Comparison of ENCODE assay signal across 20 cellular contexts in genomic region chr6:83062225-83062624, GRCh38. TPM values are rescaled to one million over a fixed set of nuclear protein-coding genes. Genes with fewer than 3 reads are reported as not detected.
DNase-seq lines count a peak whose midpoint lies in the region; ATAC-seq and TF ChIP-seq lines count a peak whose summit lies in the region.
"Had no signal": no experiment of that assay in that cellular context is flagged by ENCODE, and none has a peak within 500 bp of the region (broad histone marks: within the 10 kb centered on the region; RNA-seq: fewer than 3 reads in every experiment).

No MANE protein-coding gene starts in this region.

- H3K9me2 ChIP-seq in Loucy (replicated peaks; ENCODE audit: low read depth, low read length) = no peaks in the 10 kb centered on the region

- H3F3A ChIP-seq in Loucy (ENCODE audit: low read depth) = no peaks in the 10 kb centered on the region

- DNase-seq in Daoy (ENCODE audit: low read depth) (peak; percentile 60), astrocyte of the cerebellum (ENCODE audit: low read depth) (peak; percentile 51), non-pigmented ciliary epithelial cell (ENCODE audit: low read depth) (peak; percentile 20), GDM1 (lab: John Stamatoyannopoulos, UW) (no peak), H4 (ENCODE audit: low spot score) (no peak), COLO668 (lab: John Stamatoyannopoulos, UW; ENCODE audit: unreplicated experiment) (no peak)
- DNase-seq: activated CD4-positive, alpha-beta T cell treated with anti-CD3 and anti-CD28 coated beads for 4 hours; activated naive CD8-positive, alpha-beta T cell treated with anti-CD3 and anti-CD28 coated beads for 36 hours; COR-L47; effector CD4-positive, alpha-beta T cell; heart left ventricle; lower lobe of right lung; MV-4-11; NCI-H2029 treated with DMSO at 0.1 percent for 48 hours; NCI-H446 treated with DMSO at 0.1 percent for 48 hours had no signal

- H3K9ac ChIP-seq in Loucy (ENCODE audit: low read depth, low read length, poor library complexity, severe bottlenecking) = no peak overlapping the region

- no peaks in the 10 kb centered on the region for H3K36me3 ChIP-seq in Loucy (ENCODE audit: insufficient read depth, low read length)
- H3K36me3 ChIP-seq: right atrium auricular region had no signal

- H2AFZ ChIP-seq in Loucy (ENCODE audit: low read length) = no peak overlapping the region

- no peak for TF ChIP-seq CTCF in Loucy (conservative IDR thresholded peaks at IDR 0.05; ENCODE audit: low read length)
- TF ChIP-seq CTCF in astrocyte of the cerebellum (IDR thresholded peaks at IDR 0.05; ENCODE audit: low read depth, low read length, missing control alignments) = no peak

- no peaks in the 10 kb centered on the region for H3K9me3 ChIP-seq in Loucy (ENCODE audit: insufficient read depth, low read depth, low read length)
- H3K9me3 ChIP-seq: heart left ventricle, lower lobe of right lung, right atrium auricular region had no signal

- H3K4me1 ChIP-seq in Loucy (ENCODE audit: insufficient read depth, low read length, poor library complexity, severe bottlenecking) = peaks cover 36% of the 10 kb centered on the region

- H4K20me1 ChIP-seq in Loucy (ENCODE audit: insufficient read depth, low read length, poor library complexity, severe bottlenecking) = no peaks in the 10 kb centered on the region

- ATAC-seq in HG02763 (IDR thresholded peaks at IDR 0.05; ENCODE audit: unreplicated experiment) = no peak
- ATAC-seq: esophagus mucosa; heart left ventricle; lower lobe of right lung; stimulated activated effector memory CD8-positive, alpha-beta T cell treated with anti-CD3 and anti-CD28 coated beads, Interleukin-12 subunit alpha, Interleukin-12 subunit beta, amount 100 ng/mL, for 72 hours had no signal

- H3K4me3 ChIP-seq in Loucy (ENCODE audit: low read length, poor library complexity, severe bottlenecking) = no peak overlapping the region
- no peak overlapping the region for H3K4me3 ChIP-seq in astrocyte of the cerebellum (ENCODE audit: low read depth, low read length)
- H3K4me3 ChIP-seq: heart left ventricle, lower lobe of right lung, right atrium auricular region had no signal

- H3K4me2 ChIP-seq in Loucy (ENCODE audit: low read depth, low read length, poor library complexity, severe bottlenecking) = peak overlapping the region; percentile 43

- no peaks in the 10 kb centered on the region for H3K27me3 ChIP-seq in Loucy (ENCODE audit: insufficient read depth, low read length, poor library complexity, severe bottlenecking)
- H3K27me3 ChIP-seq: heart left ventricle, right atrium auricular region had no signal

- peaks cover 13% of the 10 kb centered on the region for H3K79me2 ChIP-seq in Loucy (ENCODE audit: insufficient read depth, low read length)

- in situ Hi-C loops in astrocyte of the cerebellum (cut with HindIII; ENCODE audit: low sequenced_read_pairs) = no loop called here

RNA-seq across cellular contexts. Expression of gene UBE3D, which starts 3.4 kb away (rescaled TPM):
- total RNA-seq in Daoy (2014; rRNA removed; shearing (Covaris generic)) = 7.9 and 9.9 TPM in 2 replicates
- total RNA-seq in H4 (2014; rRNA removed; shearing (Covaris generic)) = 4.2 and 9.3 TPM in 2 replicates

RNA-seq across cellular contexts. Expression of gene DOP1A, which starts 5.2 kb away (rescaled TPM):
- total RNA-seq in Daoy (2014; rRNA removed; shearing (Covaris generic)) = 18.4 and 20.1 TPM in 2 replicates
- 5.3 and 14.5 TPM in 2 replicates for total RNA-seq in H4 (2014; rRNA removed; shearing (Covaris generic))

Comparison
In these comparisons a context has a peak if more than half of its experiments do, and no peak if none do; other contexts are left out.
1. DNase-seq: peak in Daoy (single experiment), astrocyte of the cerebellum (single experiment) and non-pigmented ciliary epithelial cell (single experiment); none in GDM1 (single experiment), H4 (single experiment) and COLO668 (single experiment).